ENCODE assay signal across 10 cellular contexts in genomic region chr3:174862101-174862500, GRCh38. TPM values are rescaled to one million over a fixed set of nuclear protein-coding genes. Genes with fewer than 3 reads are reported as not detected.
A peak's percentile ranks its signal among the peaks of the same experiment; 100 is the strongest.
DNase-seq lines count a peak whose midpoint lies in the region; ATAC-seq, FAIRE-seq and TF ChIP-seq lines count a peak whose summit lies in the region.
"Had no signal": no experiment of that assay in that cellular context is flagged by ENCODE, and none has a peak within 500 bp of the region (broad histone marks: within the 10 kb centered on the region; RNA-seq: fewer than 3 reads in every experiment).

No MANE protein-coding gene starts in this region.

- no peak overlapping the region for H3K27ac Mint-ChIP-seq in activated CD8-positive, alpha-beta T cell treated with anti-CD3 and anti-CD28 coated beads, Interleukin-2, amount 10 ng/mL, durations not matched to agents 7 days and 5 days
- H3K27ac Mint-ChIP-seq: activated CD4-positive, alpha-beta T cell treated with anti-CD3 and anti-CD28 coated beads, Interleukin-2, amount 10 ng/mL, durations not matched to agents 7 days and 5 days; stimulated activated naive CD8-positive, alpha-beta T cell treated with anti-CD3 and anti-CD28 coated beads, Interleukin-15, amount 100 ng/mL, for 72 hours had no signal

- FAIRE-seq in small intestine (lab: Jason Lieb, UNC) = no peak

- H3K27me3 Mint-ChIP-seq in activated CD8-positive, alpha-beta T cell treated with anti-CD3 and anti-CD28 coated beads, Interleukin-2, amount 10 ng/mL, durations not matched to agents 7 days and 5 days (ENCODE audit: low read depth) = no peaks in the 10 kb centered on the region
- H3K27me3 Mint-ChIP-seq in activated T-cell treated with anti-CD3 and anti-CD28 coated beads, Interleukin-2, amount 50 U/mL, for 4 hours (ENCODE audit: low read depth) = no peaks in the 10 kb centered on the region
- H3K27me3 Mint-ChIP-seq: activated CD4-positive, alpha-beta T cell treated with anti-CD3 and anti-CD28 coated beads, Interleukin-2, amount 10 ng/mL, durations not matched to agents 7 days and 5 days; stimulated activated naive CD8-positive, alpha-beta T cell treated with anti-CD3 and anti-CD28 coated beads, Interleukin-15, amount 100 ng/mL, for 72 hours had no signal

- TF ChIP-seq CTCF in HFF-Myc (IDR thresholded peaks at IDR 0.05; ENCODE audit: low read depth, low read length, missing control alignments) = peak; percentile 3

- no peaks in the 10 kb centered on the region for H3K9me3 ChIP-seq in small intestine (ENCODE audit: control insufficient read depth, low read depth)

- POLR2A ChIA-PET in activated CD8-positive, alpha-beta T cell treated with anti-CD3 and anti-CD28 coated beads, Interleukin-2, amount 10 ng/mL, durations not matched to agents 7 days and 5 days (lab: Charles Lee) = no interaction called here

- H3K27me3 ChIP-seq in small intestine (ENCODE audit: control insufficient read depth in 2 of 2, insufficient read depth in 2 of 2, low read length in 2 of 2) = no peaks in the 10 kb centered on the region

- no peaks in the 10 kb centered on the region for H3K4me1 Mint-ChIP-seq in activated CD8-positive, alpha-beta T cell treated with anti-CD3 and anti-CD28 coated beads, Interleukin-2, amount 10 ng/mL, durations not matched to agents 7 days and 5 days (ENCODE audit: low read depth)
- H3K4me1 Mint-ChIP-seq in activated T-cell treated with anti-CD3 and anti-CD28 coated beads, Interleukin-2, amount 50 U/mL, for 4 hours (ENCODE audit: low read depth) = no peaks in the 10 kb centered on the region
- H3K4me1 Mint-ChIP-seq: activated CD4-positive, alpha-beta T cell treated with anti-CD3 and anti-CD28 coated beads, Interleukin-2, amount 10 ng/mL, durations not matched to agents 7 days and 5 days; stimulated activated naive CD8-positive, alpha-beta T cell treated with anti-CD3 and anti-CD28 coated beads, Interleukin-15, amount 100 ng/mL, for 72 hours had no signal

- no peaks in the 10 kb centered on the region for H3K9me3 Mint-ChIP-seq in activated CD8-positive, alpha-beta T cell treated with anti-CD3 and anti-CD28 coated beads, Interleukin-2, amount 10 ng/mL, durations not matched to agents 7 days and 5 days (ENCODE audit: insufficient read depth)
- peaks cover 7% of the 10 kb centered on the region for H3K9me3 Mint-ChIP-seq in activated T-cell treated with anti-CD3 and anti-CD28 coated beads, Interleukin-2, amount 50 U/mL, for 4 hours
- H3K9me3 Mint-ChIP-seq: stimulated activated naive CD8-positive, alpha-beta T cell treated with anti-CD3 and anti-CD28 coated beads, Interleukin-15, amount 100 ng/mL, for 72 hours had no signal

- WGBS in small intestine, 3 donors = 36 to 54% (median 38%) methylated on average over 3 of the region's 3 CpGs

- CTCF ChIA-PET in activated CD8-positive, alpha-beta T cell treated with anti-CD3 and anti-CD28 coated beads, Interleukin-2, amount 10 ng/mL, durations not matched to agents 7 days and 5 days (lab: Charles Lee) = no interaction called here

- DNase-seq in HFF-Myc (ENCODE audit: extremely low read depth, low read depth) = no peak
- DNase-seq in NCI-H510A (lab: John Stamatoyannopoulos, UW) = peak; percentile 10
- DNase-seq in epithelial cell of prostate (ENCODE audit: low read depth, low spot score) = peak; percentile 53
- peak; percentile 72 for DNase-seq in small intestine
- no peak for DNase-seq in activated CD8-positive, alpha-beta T cell treated with anti-CD3 and anti-CD28 coated beads, Interleukin-2, amount 10 ng/mL, durations not matched to agents 7 days and 5 days
- no peak for DNase-seq in activated T-cell treated with anti-CD3 and anti-CD28 coated beads, Interleukin-2, amount 50 U/mL, for 4 hours
- no peak for DNase-seq in GM19240 (ENCODE audit: insufficient read length, low spot score)
- no peak for DNase-seq in EL
- DNase-seq: activated CD4-positive, alpha-beta T cell treated with anti-CD3 and anti-CD28 coated beads, Interleukin-2, amount 10 ng/mL, durations not matched to agents 7 days and 5 days; stimulated activated naive CD8-positive, alpha-beta T cell treated with anti-CD3 and anti-CD28 coated beads, Interleukin-15, amount 100 ng/mL, for 72 hours had no signal

- no peak for ATAC-seq in activated CD8-positive, alpha-beta T cell treated with anti-CD3 and anti-CD28 coated beads, Interleukin-2, amount 10 ng/mL, durations not matched to agents 7 days and 5 days
- ATAC-seq in activated T-cell treated with anti-CD3 and anti-CD28 coated beads, Interleukin-2, amount 50 U/mL, for 4 hours = no peak
- ATAC-seq: stimulated activated naive CD8-positive, alpha-beta T cell treated with anti-CD3 and anti-CD28 coated beads, Interleukin-15, amount 100 ng/mL, for 72 hours had no signal

- no peak overlapping the region for H3K4me3 ChIP-seq in HFF-Myc (replicated peaks; ENCODE audit: low read depth, low read length)
- no peak overlapping the region for H3K4me3 ChIP-seq in small intestine (ENCODE audit: low read depth in 1 of 2, low read length in 2 of 2)

- H3K27ac ChIP-seq in epithelial cell of prostate (no peak overlapping the region), small intestine (ENCODE audit: low read depth in 1 of 2, low read length in 1 of 2) (no peak overlapping the region)

- no peaks in the 10 kb centered on the region for H3K36me3 Mint-ChIP-seq in activated CD8-positive, alpha-beta T cell treated with anti-CD3 and anti-CD28 coated beads, Interleukin-2, amount 10 ng/mL, durations not matched to agents 7 days and 5 days (ENCODE audit: low read depth)
- no peaks in the 10 kb centered on the region for H3K36me3 Mint-ChIP-seq in activated T-cell treated with anti-CD3 and anti-CD28 coated beads, Interleukin-2, amount 50 U/mL, for 4 hours (ENCODE audit: insufficient read depth)

- no peak overlapping the region for H3K4me3 Mint-ChIP-seq in activated CD8-positive, alpha-beta T cell treated with anti-CD3 and anti-CD28 coated beads, Interleukin-2, amount 10 ng/mL, durations not matched to agents 7 days and 5 days
- H3K4me3 Mint-ChIP-seq in activated T-cell treated with anti-CD3 and anti-CD28 coated beads, Interleukin-2, amount 50 U/mL, for 4 hours = no peak overlapping the region
- H3K4me3 Mint-ChIP-seq: activated CD4-positive, alpha-beta T cell treated with anti-CD3 and anti-CD28 coated beads, Interleukin-2, amount 10 ng/mL, durations not matched to agents 7 days and 5 days; stimulated activated naive CD8-positive, alpha-beta T cell treated with anti-CD3 and anti-CD28 coated beads, Interleukin-15, amount 100 ng/mL, for 72 hours had no signal

- H3K4me1 ChIP-seq in small intestine (ENCODE audit: control insufficient read depth in 2 of 2, insufficient read depth in 1 of 2, low read depth in 1 of 2, low read length in 1 of 2) = no peaks in the 10 kb centered on the region

- no peaks in the 10 kb centered on the region for H3K36me3 ChIP-seq in small intestine (ENCODE audit: control insufficient read depth in 2 of 2, insufficient read depth in 2 of 2, low read length in 2 of 2)

RNA-seq across cellular contexts. Expression of gene NAALADL2, which starts 3.0 kb away (rescaled TPM):
- polyA plus RNA-seq in small intestine = 1 to 10 TPM in 1 of 3 donors, under 1 TPM in 2; 0.22 to 1.1 (median 0.27) TPM
- under 1 TPM; 0.39 to 0.47 TPM for total RNA-seq in activated CD8-positive, alpha-beta T cell treated with anti-CD3 and anti-CD28 coated beads, Interleukin-2, amount 10 ng/mL, durations not matched to agents 7 days and 5 days
- under 1 TPM; 0.26 to 0.33 (median 0.33) TPM for total RNA-seq in activated T-cell treated with anti-CD3 and anti-CD28 coated beads, Interleukin-2, amount 50 U/mL, for 4 hours
- total RNA-seq: activated CD4-positive, alpha-beta T cell treated with anti-CD3 and anti-CD28 coated beads, Interleukin-2, amount 10 ng/mL, durations not matched to agents 7 days and 5 days had no signal

Comparison
In these comparisons a context has a peak if more than half of its experiments do, and no peak if none do; other contexts are left out.
1. DNase-seq: peak in NCI-H510A (single experiment), epithelial cell of prostate (single experiment) and small intestine (single experiment); none in HFF-Myc (single experiment), activated CD8-positive, alpha-beta T cell treated with anti-CD3 and anti-CD28 coated beads, Interleukin-2, amount 10 ng/mL, durations not matched to agents 7 days and 5 days (single experiment), activated T-cell treated with anti-CD3 and anti-CD28 coated beads, Interleukin-2, amount 50 U/mL, for 4 hours (single experiment), GM19240 (single experiment) and EL (single experiment).